10 cellular contexts compared by ENCODE assay signal in the genomic region with DNA sequence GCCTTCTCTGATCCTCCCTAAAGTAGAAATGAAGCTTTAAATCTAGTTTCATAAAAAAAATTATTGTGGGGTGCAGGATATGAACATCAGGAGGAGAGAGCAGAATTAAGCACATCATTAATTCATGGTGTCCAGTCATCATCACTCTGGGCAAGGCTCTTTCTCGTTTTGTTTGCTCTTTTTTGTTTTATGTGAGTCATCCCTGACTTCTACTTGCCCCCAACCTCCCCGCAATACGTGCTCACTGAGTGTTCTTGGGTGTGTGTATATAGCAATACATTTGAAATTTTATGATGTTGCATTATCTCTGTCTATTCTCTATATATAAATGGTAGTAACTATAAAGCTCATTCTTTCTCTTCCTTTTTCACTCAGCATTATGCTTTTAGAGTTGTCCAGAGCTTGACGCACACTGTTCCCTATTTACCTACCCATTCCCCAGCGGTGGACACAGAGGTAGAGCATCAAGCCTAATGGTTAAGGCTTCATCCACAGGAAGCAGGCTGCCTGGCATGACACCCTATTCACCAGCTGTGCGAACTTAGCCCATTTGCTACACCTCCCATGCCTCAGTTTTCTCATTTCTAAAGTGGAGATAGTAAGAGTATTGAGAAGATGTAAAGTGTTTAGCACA.
A peak's percentile ranks its signal among the peaks of the same experiment; 100 is the strongest.
DNase-seq lines count a peak whose midpoint lies in the region; ATAC-seq and TF ChIP-seq lines count a peak whose summit lies in the region.
"Had no signal": no experiment of that assay in that cellular context is flagged by ENCODE, and none has a peak within 500 bp of the region (broad histone marks: within the 10 kb centered on the region; RNA-seq: fewer than 3 reads in every experiment).

No MANE protein-coding gene starts in this region.

- no peaks in the 10 kb centered on the region for H3K36me3 Mint-ChIP-seq in activated naive CD4-positive, alpha-beta T cell treated with anti-CD3 and anti-CD28 coated beads, Interleukin-2, amount 50 U/mL, for 72 hours
- H3K36me3 Mint-ChIP-seq: activated naive CD8-positive, alpha-beta T cell treated with anti-CD3 and anti-CD28 coated beads, Interleukin-2, amount 10 ng/mL, durations not matched to agents 7 days and 5 days had no signal

- TF ChIP-seq EP300 in stomach (IDR thresholded peaks at IDR 0.05) = no peak

- H3K4me3 ChIP-seq in fibroblast of mammary gland (ENCODE audit: control insufficient read depth, low read depth, low read length) = no peak overlapping the region
- H3K4me3 ChIP-seq in stomach = no peak overlapping the region

- no peaks in the 10 kb centered on the region for H3K36me3 ChIP-seq in stomach

- DNase-seq in activated naive CD4-positive, alpha-beta T cell treated with Interleukin-2 at 50 U/mL for 16 hours = peak; percentile 10
- DNase-seq in activated naive CD4-positive, alpha-beta T cell treated with anti-CD3 and anti-CD28 coated beads, Interleukin-2, amount 50 U/mL, for 72 hours (ENCODE audit: low spot score in 2 of 2) = no peak
- peak; percentile 60 for DNase-seq in RWPE1 (ENCODE audit: low spot score)
- DNase-seq in fibroblast of mammary gland (ENCODE audit: low read depth) = peak; percentile 91
- DNase-seq in stomach = no peak
- DNase-seq in DMS114 treated with DMSO at 0.1 percent for 48 hours (lab: John Stamatoyannopoulos, UW; ENCODE audit: unreplicated experiment) = no peak
- no peak for DNase-seq in epidermal melanocyte (ENCODE audit: insufficient read length, low spot score)
- DNase-seq: activated CD4-positive, alpha-beta T cell treated with anti-CD3 and anti-CD28 coated beads for 1 hour; activated naive CD8-positive, alpha-beta T cell treated with anti-CD3 and anti-CD28 coated beads, Interleukin-2, amount 10 ng/mL, durations not matched to agents 7 days and 5 days had no signal

- no peaks in the 10 kb centered on the region for H3K9me3 Mint-ChIP-seq in activated naive CD4-positive, alpha-beta T cell treated with anti-CD3 and anti-CD28 coated beads, Interleukin-2, amount 50 U/mL, for 72 hours
- H3K9me3 Mint-ChIP-seq: activated naive CD8-positive, alpha-beta T cell treated with anti-CD3 and anti-CD28 coated beads, Interleukin-2, amount 10 ng/mL, durations not matched to agents 7 days and 5 days had no signal

- H3K27me3 ChIP-seq in stomach = no peaks in the 10 kb centered on the region

- ATAC-seq in activated naive CD4-positive, alpha-beta T cell treated with anti-CD3 and anti-CD28 coated beads, Interleukin-2, amount 50 U/mL, for 72 hours = no peak
- ATAC-seq in GM21367 (IDR thresholded peaks at IDR 0.05; ENCODE audit: unreplicated experiment) = no peak

- no peaks in the 10 kb centered on the region for H3K9me3 ChIP-seq in stomach

- H3K4me1 ChIP-seq in stomach = peaks cover 0 to 31% (median 0%) of the 10 kb centered on the region in 4 donors

- CTCF ChIA-PET in RWPE1 (lab: Yijun Ruan, JAX) = interaction anchor here (0.8 to 0.9 kb wide), 2 partner anchors 8 to 40 kb away, joined by 3 read pairs; no protein-coding TSS in a partner anchor

- TF ChIP-seq CTCF in RWPE1 (conservative IDR thresholded peaks at IDR 0.05; ENCODE audit: low read depth) = no peak
- no peak for TF ChIP-seq CTCF in fibroblast of mammary gland (conservative IDR thresholded peaks at IDR 0.05; ENCODE audit: control insufficient read depth, insufficient read depth, low read depth, low read length)
- TF ChIP-seq CTCF in stomach (IDR thresholded peaks at IDR 0.05) = no peak

- intact Hi-C loops in stomach (cut with DNase I; ENCODE audit: low total_unique reads) = no loop called here

- WGBS in stomach, 5 donors = 57 to 76% (median 66%) methylated on average over 6 of the region's 6 CpGs

- no peak for TF ChIP-seq POLR2A in stomach (IDR thresholded peaks at IDR 0.05)

- H3K27ac ChIP-seq in RWPE1 (no peak overlapping the region), stomach (peak overlapping the region in 3 of 5 donors; percentile 3 to 63 (median 51))

- H3K27ac Mint-ChIP-seq in activated naive CD4-positive, alpha-beta T cell treated with anti-CD3 and anti-CD28 coated beads, Interleukin-2, amount 50 U/mL, for 72 hours = no peak overlapping the region
- H3K27ac Mint-ChIP-seq: activated naive CD8-positive, alpha-beta T cell treated with anti-CD3 and anti-CD28 coated beads, Interleukin-2, amount 10 ng/mL, durations not matched to agents 7 days and 5 days had no signal

- POLR2A ChIA-PET in RWPE1 (lab: Yijun Ruan, JAX; ENCODE audit: low non-redundant PET) = no interaction called here

Comparison
In these comparisons a context has a peak if more than half of its experiments do, and no peak if none do; other contexts are left out.
1. DNase-seq: peak in activated naive CD4-positive, alpha-beta T cell treated with Interleukin-2 at 50 U/mL for 16 hours (single experiment), RWPE1 (single experiment) and fibroblast of mammary gland (single experiment); none in activated naive CD4-positive, alpha-beta T cell treated with anti-CD3 and anti-CD28 coated beads, Interleukin-2, amount 50 U/mL, for 72 hours (0 of 2), stomach (single experiment), DMS114 treated with DMSO at 0.1 percent for 48 hours (single experiment) and epidermal melanocyte (single experiment).